In genomic region chr11:45215098-45215497, GRCh38 we compare ENCODE assay signal across 21 cellular contexts.
"Had no signal": no experiment of that assay in that cellular context is flagged by ENCODE, and none has a peak within 500 bp of the region (broad histone marks: within the 10 kb centered on the region; RNA-seq: fewer than 3 reads in every experiment).

No MANE protein-coding gene starts in this region.

- H3K36me3 Mint-ChIP-seq: activated naive CD4-positive, alpha-beta T cell treated with anti-CD3 and anti-CD28 coated beads, Interleukin-2, amount 10 ng/mL, durations not matched to agents 7 days and 5 days had no signal

- H3K27me3 ChIP-seq: body of pancreas, foreskin keratinocyte, heart left ventricle, SJSA1, suprapubic skin had no signal

- H3K27ac ChIP-seq: body of pancreas, foreskin keratinocyte, SJSA1, suprapubic skin had no signal

- H3K36me3 ChIP-seq: SJSA1 had no signal

- H3K4me3 ChIP-seq: body of pancreas, heart left ventricle, SJSA1, suprapubic skin had no signal

- H3K27me3 Mint-ChIP-seq: activated T-helper 17 cell treated with anti-CD3 and anti-CD28 coated beads, Interleukin-2, amount 50 U/mL, for 72 hours; naive thymus-derived CD8-positive, alpha-beta T cell; stimulated activated naive CD8-positive, alpha-beta T cell treated with anti-CD3 and anti-CD28 coated beads, Interleukin-15, Interleukin-2, amounts not matched to agents 100 ng/mL and 50 ng/mL, for 24 hours had no signal

- H3K4me1 ChIP-seq: body of pancreas, foreskin keratinocyte, SJSA1 had no signal

- ATAC-seq: activated T-helper 17 cell treated with anti-CD3 and anti-CD28 coated beads, Interleukin-2, amount 50 U/mL, for 72 hours; body of pancreas; foreskin keratinocyte; naive thymus-derived CD8-positive, alpha-beta T cell had no signal

- H3K9me3 Mint-ChIP-seq: activated CD4-positive, alpha-beta T cell treated with anti-CD3 and anti-CD28 coated beads, Interleukin-2, amount 10 ng/mL, durations not matched to agents 24 days and 14 days; activated naive CD4-positive, alpha-beta T cell treated with anti-CD3 and anti-CD28 coated beads, Interleukin-2, amount 10 ng/mL, durations not matched to agents 7 days and 5 days; activated T-helper 17 cell treated with anti-CD3 and anti-CD28 coated beads, Interleukin-2, amount 50 U/mL, for 72 hours; naive thymus-derived CD8-positive, alpha-beta T cell; stimulated activated naive CD8-positive, alpha-beta T cell treated with anti-CD3 and anti-CD28 coated beads, Interleukin-15, Interleukin-2, amounts not matched to agents 100 ng/mL and 50 ng/mL, for 24 hours had no signal

- H3K4me1 Mint-ChIP-seq: activated naive CD4-positive, alpha-beta T cell treated with anti-CD3 and anti-CD28 coated beads, Interleukin-2, amount 10 ng/mL, durations not matched to agents 7 days and 5 days; activated T-helper 17 cell treated with anti-CD3 and anti-CD28 coated beads, Interleukin-2, amount 50 U/mL, for 72 hours had no signal

- H3K9me3 ChIP-seq: body of pancreas, heart left ventricle, SJSA1, suprapubic skin had no signal

- DNase-seq: activated CD4-positive, alpha-beta T cell treated with anti-CD3 and anti-CD28 coated beads, Interleukin-2, amount 10 ng/mL, durations not matched to agents 24 days and 14 days; activated CD4-positive, CD25-positive, alpha-beta regulatory T cell; activated naive CD4-positive, alpha-beta T cell treated with anti-CD3 and anti-CD28 coated beads, Interleukin-2, amount 10 ng/mL, durations not matched to agents 7 days and 5 days; activated T-cell treated with anti-CD3 and anti-CD28 coated beads for 4 hours; amniotic stem cell; body of pancreas; caudate nucleus; foreskin keratinocyte; heart left ventricle; mammary epithelial cell; naive thymus-derived CD8-positive, alpha-beta T cell; nucleus accumbens; posterior cingulate gyrus; small intestine; stimulated activated CD4-positive, alpha-beta T cell treated with anti-CD3 and anti-CD28 coated beads, Interleukin-4, amount 100 ng/mL, for 4 hours; stimulated activated CD8-positive, alpha-beta memory T cell treated with anti-CD3 and anti-CD28 coated beads, Interleukin-4, amount 100 ng/mL, for 48 hours; SW 1271 had no signal

- H3K4me3 Mint-ChIP-seq: activated CD4-positive, alpha-beta T cell treated with anti-CD3 and anti-CD28 coated beads, Interleukin-2, amount 10 ng/mL, durations not matched to agents 24 days and 14 days; activated naive CD4-positive, alpha-beta T cell treated with anti-CD3 and anti-CD28 coated beads, Interleukin-2, amount 10 ng/mL, durations not matched to agents 7 days and 5 days; activated T-helper 17 cell treated with anti-CD3 and anti-CD28 coated beads, Interleukin-2, amount 50 U/mL, for 72 hours; naive thymus-derived CD8-positive, alpha-beta T cell; stimulated activated naive CD8-positive, alpha-beta T cell treated with anti-CD3 and anti-CD28 coated beads, Interleukin-15, Interleukin-2, amounts not matched to agents 100 ng/mL and 50 ng/mL, for 24 hours had no signal

- H3K27ac Mint-ChIP-seq: activated CD4-positive, alpha-beta T cell treated with anti-CD3 and anti-CD28 coated beads, Interleukin-2, amount 10 ng/mL, durations not matched to agents 24 days and 14 days; activated naive CD4-positive, alpha-beta T cell treated with anti-CD3 and anti-CD28 coated beads, Interleukin-2, amount 10 ng/mL, durations not matched to agents 7 days and 5 days; activated T-helper 17 cell treated with anti-CD3 and anti-CD28 coated beads, Interleukin-2, amount 50 U/mL, for 72 hours; stimulated activated naive CD8-positive, alpha-beta T cell treated with anti-CD3 and anti-CD28 coated beads, Interleukin-15, Interleukin-2, amounts not matched to agents 100 ng/mL and 50 ng/mL, for 24 hours had no signal
